In the genomic region with DNA sequence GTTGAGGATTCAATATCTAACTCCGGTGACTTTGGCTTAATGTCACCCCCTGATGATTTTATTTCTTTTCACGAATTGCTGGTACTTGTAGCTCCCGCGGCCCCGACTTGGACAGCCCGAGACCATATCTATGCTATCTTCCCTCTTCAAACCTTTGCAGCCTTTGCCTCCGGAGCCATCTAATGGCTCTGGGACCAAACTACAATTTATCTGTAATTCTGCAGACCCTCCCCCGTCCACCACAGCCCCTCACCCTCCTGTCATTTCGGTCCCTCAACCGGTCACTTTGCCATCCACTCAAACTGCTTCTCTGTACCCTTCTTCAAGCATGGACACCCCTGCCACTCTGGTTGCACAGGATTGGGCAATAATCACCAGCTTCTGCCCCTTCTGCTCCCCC, we compare ENCODE assay signal across 23 cellular contexts. TPM values are rescaled to one million over a fixed set of nuclear protein-coding genes. Genes with fewer than 3 reads are reported as not detected.
"Had no signal": no experiment of that assay in that cellular context is flagged by ENCODE, and none has a peak within 500 bp of the region (broad histone marks: within the 10 kb centered on the region; RNA-seq: fewer than 3 reads in every experiment).

No MANE protein-coding gene starts in this region.

- FAIRE-seq: kidney had no signal

- H3K4me1 ChIP-seq: esophagus muscularis mucosa, spleen, upper lobe of right lung had no signal

- DNase-seq: activated CD4-positive, CD25-positive, alpha-beta regulatory T cell treated with anti-CD3 and anti-CD28 coated beads, Interleukin-2, amount 50 U/mL, for 72 hours; activated naive CD4-positive, alpha-beta T cell; activated naive CD8-positive, alpha-beta T cell treated with anti-CD3 and anti-CD28 coated beads, Interleukin-2, amount 10 ng/mL, durations not matched to agents 7 days and 5 days; activated T-cell treated with anti-CD3 and anti-CD28 coated beads for 4 hours; hippocampal formation; kidney; left ventricle myocardium superior; sigmoid colon; spleen; stimulated activated naive CD8-positive, alpha-beta T cell treated with anti-CD3 and anti-CD28 coated beads, Interleukin-15, amount 100 ng/mL, for 72 hours; upper lobe of right lung had no signal

- H3K27ac Mint-ChIP-seq: activated naive CD8-positive, alpha-beta T cell treated with anti-CD3 and anti-CD28 coated beads, Interleukin-2, amount 10 ng/mL, durations not matched to agents 7 days and 5 days; memory B cell; natural killer cell treated with Interleukin-12 subunit alpha and Interleukin-12 subunit beta and Interleukin-15 and Interleukin-18, amount 100 ng/mL, for 72 hours; stimulated activated naive CD8-positive, alpha-beta T cell treated with anti-CD3 and anti-CD28 coated beads, Interleukin-15, amount 100 ng/mL, for 72 hours; T-helper 1 cell treated with Interleukin-12 subunit alpha and Interleukin-12 subunit beta and Interleukin-4 antibody, amounts not matched to agents 30 μg/mL and 1 μg/mL, for 36 hours had no signal

- H3K9me3 ChIP-seq: esophagus muscularis mucosa, sigmoid colon, upper lobe of right lung had no signal

- H3K36me3 ChIP-seq: brain microvascular endothelial cell, esophagus muscularis mucosa, sigmoid colon, spleen, upper lobe of right lung had no signal

- ATAC-seq: left ventricle myocardium superior; natural killer cell treated with Interleukin-12 subunit alpha and Interleukin-12 subunit beta and Interleukin-15 and Interleukin-18, amount 100 ng/mL, for 72 hours; stimulated activated naive CD8-positive, alpha-beta T cell treated with anti-CD3 and anti-CD28 coated beads, Interleukin-15, amount 100 ng/mL, for 72 hours; upper lobe of right lung had no signal

- H3K4me3 ChIP-seq: coronary artery, esophagus muscularis mucosa, sigmoid colon, spleen, upper lobe of right lung had no signal

- H3K27ac ChIP-seq: brain microvascular endothelial cell, coronary artery, esophagus muscularis mucosa, sigmoid colon, spleen, upper lobe of right lung had no signal

- H3K27me3 ChIP-seq: brain microvascular endothelial cell, sigmoid colon, upper lobe of right lung had no signal

- H3K4me1 Mint-ChIP-seq: activated naive CD8-positive, alpha-beta T cell treated with anti-CD3 and anti-CD28 coated beads, Interleukin-2, amount 10 ng/mL, durations not matched to agents 7 days and 5 days; central memory CD8-positive, alpha-beta T cell; stimulated activated naive CD8-positive, alpha-beta T cell treated with anti-CD3 and anti-CD28 coated beads, Interleukin-15, amount 100 ng/mL, for 72 hours had no signal

- H3K4me3 Mint-ChIP-seq: activated naive CD8-positive, alpha-beta T cell treated with anti-CD3 and anti-CD28 coated beads, Interleukin-2, amount 10 ng/mL, durations not matched to agents 7 days and 5 days; central memory CD8-positive, alpha-beta T cell; memory B cell; natural killer cell treated with Interleukin-12 subunit alpha and Interleukin-12 subunit beta and Interleukin-15 and Interleukin-18, amount 100 ng/mL, for 72 hours; stimulated activated naive CD8-positive, alpha-beta T cell treated with anti-CD3 and anti-CD28 coated beads, Interleukin-15, amount 100 ng/mL, for 72 hours; T-helper 1 cell treated with Interleukin-12 subunit alpha and Interleukin-12 subunit beta and Interleukin-4 antibody, amounts not matched to agents 30 μg/mL and 1 μg/mL, for 36 hours had no signal

- H3K36me3 Mint-ChIP-seq: activated naive CD8-positive, alpha-beta T cell treated with anti-CD3 and anti-CD28 coated beads, Interleukin-2, amount 10 ng/mL, durations not matched to agents 7 days and 5 days; natural killer cell treated with Interleukin-12 subunit alpha and Interleukin-12 subunit beta and Interleukin-15 and Interleukin-18, amount 100 ng/mL, for 72 hours had no signal

- H3K9me3 Mint-ChIP-seq: activated naive CD8-positive, alpha-beta T cell treated with anti-CD3 and anti-CD28 coated beads, Interleukin-2, amount 10 ng/mL, durations not matched to agents 7 days and 5 days; central memory CD8-positive, alpha-beta T cell; natural killer cell treated with Interleukin-12 subunit alpha and Interleukin-12 subunit beta and Interleukin-15 and Interleukin-18, amount 100 ng/mL, for 72 hours; stimulated activated naive CD8-positive, alpha-beta T cell treated with anti-CD3 and anti-CD28 coated beads, Interleukin-15, amount 100 ng/mL, for 72 hours; T-helper 1 cell treated with Interleukin-12 subunit alpha and Interleukin-12 subunit beta and Interleukin-4 antibody, amounts not matched to agents 30 μg/mL and 1 μg/mL, for 36 hours had no signal

RNA-seq across cellular contexts. Expression of a gene that starts 25.7 kb away (rescaled TPM):
- total RNA-seq: activated naive CD8-positive, alpha-beta T cell treated with anti-CD3 and anti-CD28 coated beads, Interleukin-2, amount 10 ng/mL, durations not matched to agents 7 days and 5 days; esophagus muscularis mucosa; fibroblast of villous mesenchyme; glomerular endothelial cell; left ventricle myocardium superior; natural killer cell treated with Interleukin-12 subunit alpha and Interleukin-12 subunit beta and Interleukin-15 and Interleukin-18, amount 100 ng/mL, for 72 hours; osteoblast; pulmonary artery endothelial cell; sigmoid colon; spleen had no signal

RNA-seq across cellular contexts. Expression of a gene that starts 49.6 kb away (rescaled TPM):
- total RNA-seq: esophagus muscularis mucosa; fibroblast of villous mesenchyme; glomerular endothelial cell; left ventricle myocardium superior; natural killer cell treated with Interleukin-12 subunit alpha and Interleukin-12 subunit beta and Interleukin-15 and Interleukin-18, amount 100 ng/mL, for 72 hours; pulmonary artery endothelial cell; sigmoid colon; temporal lobe had no signal
